ENCODE assay signal across 12 cellular contexts in the genomic region with DNA sequence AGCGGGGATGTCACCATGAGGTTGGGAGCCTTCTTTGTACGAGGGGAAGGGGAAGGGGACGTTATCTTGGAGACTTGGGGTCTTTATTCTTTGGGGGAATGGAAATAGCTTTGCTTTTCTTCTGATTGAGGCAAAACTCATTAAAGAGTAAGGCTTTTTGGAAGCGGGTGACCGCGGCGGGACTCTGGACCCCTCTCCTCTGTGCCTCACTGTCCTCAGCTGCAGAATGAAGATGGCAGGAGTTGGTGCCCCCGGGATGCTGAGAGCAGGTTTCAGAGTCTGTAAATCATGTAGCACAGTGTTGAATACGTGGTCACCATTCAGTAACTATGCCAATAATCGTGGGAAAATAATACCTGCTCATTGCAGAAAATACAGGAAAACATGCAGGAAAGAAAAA. TPM values are rescaled to one million over a fixed set of nuclear protein-coding genes. Genes with fewer than 3 reads are reported as not detected.
A peak's percentile ranks its signal among the peaks of the same experiment; 100 is the strongest.
DNase-seq lines count a peak whose midpoint lies in the region; ATAC-seq, FAIRE-seq and TF ChIP-seq lines count a peak whose summit lies in the region.
"Had no signal": no experiment of that assay in that cellular context is flagged by ENCODE, and none has a peak within 500 bp of the region (broad histone marks: within the 10 kb centered on the region; RNA-seq: fewer than 3 reads in every experiment).

No MANE protein-coding gene starts in this region.

- peaks cover 0 to 6% (median 0%) of the 10 kb centered on the region in 5 donors for H3K27me3 Mint-ChIP-seq in naive thymus-derived CD4-positive, alpha-beta T cell

- no peaks in the 10 kb centered on the region for H3K9me2 ChIP-seq in GM23248 (ENCODE audit: insufficient read depth)

- no peak for DNase-seq in GM23248
- no peak for DNase-seq in bronchial epithelial cell (ENCODE audit: low read depth)
- DNase-seq in naive thymus-derived CD4-positive, alpha-beta T cell, result no peak
- no peak for DNase-seq in HTR-8/SVneo (ENCODE audit: insufficient read length, low spot score)
- DNase-seq in GM19238 (ENCODE audit: insufficient read length, low spot score), result no peak
- DNase-seq in globus pallidus (ENCODE audit: low spot score), result no peak
- DNase-seq in stimulated activated CD4-positive, alpha-beta T cell treated with anti-CD3 and anti-CD28 coated beads, Interleukin-4, amount 100 ng/mL, for 4 hours, result no peak

- no peaks in the 10 kb centered on the region for H3K79me2 ChIP-seq in GM23248 (ENCODE audit: insufficient read depth)

- no peaks in the 10 kb centered on the region for H3F3A ChIP-seq in GM23248 (ENCODE audit: insufficient read depth)

- H4K20me1 ChIP-seq in GM23248 (ENCODE audit: insufficient read depth), result no peaks in the 10 kb centered on the region

- H3K4me2 ChIP-seq in GM23248 (ENCODE audit: unreplicated experiment), result peak overlapping the region; percentile 81
- H3K4me2 ChIP-seq: KMS-11 had no signal

- no peak for FAIRE-seq in bronchial epithelial cell (lab: Jason Lieb, UNC)
- FAIRE-seq in HTR-8/SVneo (lab: Jason Lieb, UNC), result no peak

- in situ Hi-C loops in GM23248 (cut with MboI), result no loop called here

- POLR2A ChIA-PET in naive thymus-derived CD4-positive, alpha-beta T cell (lab: Charles Lee), result interaction anchor here (1.0 to 1.9 kb wide), 6 partner anchors 10 to 573 kb away, joined by 3 to 9 read pairs (median 3); a partner anchor contains a TSS

- H3K9me3 Mint-ChIP-seq in naive thymus-derived CD4-positive, alpha-beta T cell, result peaks cover 0 to 9% (median 5%) of the 10 kb centered on the region in 11 donors

- H2AFZ ChIP-seq in GM23248, result peak overlapping the region; percentile 85

- H3K9ac ChIP-seq in GM23248, result peak overlapping the region; percentile 79
- H3K9ac ChIP-seq: KMS-11 had no signal

- no peak for TF ChIP-seq CTCF in 22Rv1 (IDR thresholded peaks at IDR 0.05)
- TF ChIP-seq CTCF in bronchial epithelial cell (IDR thresholded peaks at IDR 0.05; ENCODE audit: insufficient read depth, low read length, severe bottlenecking), result no peak

- H3K4me3 Mint-ChIP-seq in naive thymus-derived CD4-positive, alpha-beta T cell, result peak overlapping the region; percentile 83 to 98 (median 89)

- H3K4me1 ChIP-seq in GM23248 (ENCODE audit: insufficient read depth), result peaks cover 10% of the 10 kb centered on the region; the same call in 1 of the 2 replicates
- peaks cover 38 to 39% of the 10 kb centered on the region in 2 donors for H3K4me1 ChIP-seq in naive thymus-derived CD4-positive, alpha-beta T cell (ENCODE audit: control insufficient read depth in 2 of 2, insufficient read depth in 2 of 2, low read length in 2 of 2)

- H3K27me3 ChIP-seq in GM23248 (replicated peaks; ENCODE audit: insufficient read depth) (no peaks in the 10 kb centered on the region), bronchial epithelial cell (ENCODE audit: control insufficient read depth, insufficient read depth, low read length) (no peaks in the 10 kb centered on the region)
- H3K27me3 ChIP-seq in naive thymus-derived CD4-positive, alpha-beta T cell (ENCODE audit: control insufficient read depth in 2 of 2, insufficient read depth in 2 of 2, low read length in 2 of 2), result no peaks in the 10 kb centered on the region
- H3K27me3 ChIP-seq: cardiac muscle cell had no signal

- H3K27ac ChIP-seq in 22Rv1, result peak overlapping the region; percentile 64
- H3K27ac ChIP-seq in GM23248, result peak overlapping the region; percentile 63
- no peak overlapping the region for H3K27ac ChIP-seq in naive thymus-derived CD4-positive, alpha-beta T cell (ENCODE audit: low read depth, low read length)
- H3K27ac ChIP-seq: cardiac muscle cell, KMS-11 had no signal

- WGBS in GM23248 (ENCODE audit: low coverage in 1 of 2, low lambda C conversion rate in 2 of 2, missing lambda C conversion rate in 2 of 2), 2 experiments, result 36 to 42% methylated on average over 10 of the region's 10 CpGs

- H3K9me3 ChIP-seq in GM23248 (ENCODE audit: low read depth), result no peaks in the 10 kb centered on the region
- no peaks in the 10 kb centered on the region for H3K9me3 ChIP-seq in naive thymus-derived CD4-positive, alpha-beta T cell (ENCODE audit: control insufficient read depth in 2 of 3, low read length in 3 of 3)

- no peak for ATAC-seq in naive thymus-derived CD4-positive, alpha-beta T cell

- H3K4me3 ChIP-seq in GM23248 (peak overlapping the region; percentile 76), bronchial epithelial cell (ENCODE audit: low read depth, low read length) (peak overlapping the region; percentile 34)
- H3K4me3 ChIP-seq in naive thymus-derived CD4-positive, alpha-beta T cell (ENCODE audit: low read length), result peak overlapping the region; percentile 66
- H3K4me3 ChIP-seq: cardiac muscle cell had no signal

- peaks cover 0 to 10% (median 0%) of the 10 kb centered on the region in 5 donors for H3K36me3 Mint-ChIP-seq in naive thymus-derived CD4-positive, alpha-beta T cell

- H3K36me3 ChIP-seq in GM23248 (ENCODE audit: low read depth) (no peaks in the 10 kb centered on the region), bronchial epithelial cell (ENCODE audit: control insufficient read depth, insufficient read depth, low read length) (no peaks in the 10 kb centered on the region)
- H3K36me3 ChIP-seq in naive thymus-derived CD4-positive, alpha-beta T cell (ENCODE audit: control insufficient read depth in 2 of 3, insufficient read depth in 3 of 3, low read length in 3 of 3), result no peaks in the 10 kb centered on the region
- H3K36me3 ChIP-seq: cardiac muscle cell had no signal

- CTCF ChIA-PET in naive thymus-derived CD4-positive, alpha-beta T cell (lab: Charles Lee), result no interaction called here

- intact Hi-C loops in naive thymus-derived CD4-positive, alpha-beta T cell (cut with micrococcal nuclease), result no loop called here

- peak overlapping the region in 8 of 9 donors; percentile 36 to 87 (median 82) for H3K27ac Mint-ChIP-seq in naive thymus-derived CD4-positive, alpha-beta T cell

- H3K4me1 Mint-ChIP-seq in naive thymus-derived CD4-positive, alpha-beta T cell, result peaks cover 38 to 67% (median 55%) of the 10 kb centered on the region in 7 donors

RNA-seq across cellular contexts. Expression of a gene that starts 32.1 kb away (rescaled TPM):
- total RNA-seq in GM23248 (2014; rRNA removed; shearing (Covaris generic)), result not detected in 2 replicates
- polyA plus RNA-seq in GM23248 (2016; fragmentation: Nextera tagmentation; extraction: Ambion mirVana), result not detected in 2 replicates
- not detected in 2 replicates for total RNA-seq in bronchial epithelial cell
- total RNA-seq in naive thymus-derived CD4-positive, alpha-beta T cell, result not detected
- not detected for polyA plus RNA-seq in naive thymus-derived CD4-positive, alpha-beta T cell
- total RNA-seq: cardiac muscle cell; lung microvascular endothelial cell; T-helper 1 cell treated with Interleukin-12 subunit alpha and Interleukin-12 subunit beta and Interleukin-4 antibody, amounts not matched to agents 30 ng/mL and 1 ng/mL, for 36 hours had no signal
- polyA plus RNA-seq: cardiac muscle cell had no signal

RNA-seq across cellular contexts. Expression of a gene that starts 32.3 kb away (rescaled TPM):
- 14.8 and 26.5 TPM in 2 replicates for total RNA-seq in GM23248 (2014; rRNA removed; shearing (Covaris generic))
- polyA plus RNA-seq in GM23248 (2016; fragmentation: Nextera tagmentation; extraction: Ambion mirVana), result 7.0 and 8.2 TPM in 2 replicates
- 24.0 and 28.4 TPM in 2 replicates for total RNA-seq in bronchial epithelial cell
- total RNA-seq in naive thymus-derived CD4-positive, alpha-beta T cell, result 100 to 1,000 TPM in 1 of 5 experiments, 10 to 100 TPM in 4; 61.4 to 115 (median 72.5) TPM
- polyA plus RNA-seq in naive thymus-derived CD4-positive, alpha-beta T cell, result 1 to 10 TPM; 2.4 to 5.2 TPM
